In genomic region chrX:154549766-154550165, GRCh38 we compare ENCODE assay signal across 13 cellular contexts.
DNase-seq lines count a peak whose midpoint lies in the region; ATAC-seq and TF ChIP-seq lines count a peak whose summit lies in the region.
"Had no signal": no experiment of that assay in that cellular context is flagged by ENCODE, and none has a peak within 500 bp of the region (broad histone marks: within the 10 kb centered on the region; RNA-seq: fewer than 3 reads in every experiment).

No MANE protein-coding gene starts in this region.

- peaks cover 47% of the 10 kb centered on the region for H3K4me1 Mint-ChIP-seq in activated T-cell treated with anti-CD3 and anti-CD28 coated beads, Interleukin-2, amount 50 U/mL, for 24 hours (ENCODE audit: low read depth)
- peaks cover 45% of the 10 kb centered on the region for H3K4me1 Mint-ChIP-seq in stimulated activated effector memory CD8-positive, alpha-beta T cell treated with anti-CD3 and anti-CD28 coated beads, Interleukin-12 subunit alpha, Interleukin-12 subunit beta, amount 100 ng/mL, for 72 hours

- H3K36me3 ChIP-seq in effector memory CD4-positive, alpha-beta T cell (ENCODE audit: control insufficient read depth, insufficient read depth, low read length) = peaks cover 12% of the 10 kb centered on the region
- H3K36me3 ChIP-seq: transverse colon had no signal

- peaks cover 25% of the 10 kb centered on the region for H3K27me3 Mint-ChIP-seq in activated T-cell treated with anti-CD3 and anti-CD28 coated beads, Interleukin-2, amount 50 U/mL, for 24 hours

- H3K36me3 Mint-ChIP-seq in activated T-cell treated with anti-CD3 and anti-CD28 coated beads, Interleukin-2, amount 50 U/mL, for 24 hours (ENCODE audit: low read depth) = peaks cover 60% of the 10 kb centered on the region
- peaks cover 74% of the 10 kb centered on the region for H3K36me3 Mint-ChIP-seq in stimulated activated effector memory CD8-positive, alpha-beta T cell treated with anti-CD3 and anti-CD28 coated beads, Interleukin-12 subunit alpha, Interleukin-12 subunit beta, amount 100 ng/mL, for 72 hours

- peak overlapping the region; percentile 30 for H3K4me3 ChIP-seq in WI38 (ENCODE audit: low read depth, low read length)
- peak overlapping the region; percentile 16 for H3K4me3 ChIP-seq in epithelial cell of esophagus (ENCODE audit: low read length)
- no peak overlapping the region for H3K4me3 ChIP-seq in effector memory CD4-positive, alpha-beta T cell (ENCODE audit: insufficient read depth, low read depth, low read length, poor library complexity, severe bottlenecking)
- H3K4me3 ChIP-seq: ascending aorta, HAP-1, transverse colon had no signal

- H3K9me3 ChIP-seq in effector memory CD4-positive, alpha-beta T cell (ENCODE audit: control insufficient read depth, low read length) = no peaks in the 10 kb centered on the region
- H3K9me3 ChIP-seq: ascending aorta, HAP-1, transverse colon had no signal

- peak overlapping the region; percentile 73 for H3K27ac Mint-ChIP-seq in activated T-cell treated with anti-CD3 and anti-CD28 coated beads, Interleukin-2, amount 50 U/mL, for 24 hours
- H3K27ac Mint-ChIP-seq in stimulated activated effector memory CD8-positive, alpha-beta T cell treated with anti-CD3 and anti-CD28 coated beads, Interleukin-12 subunit alpha, Interleukin-12 subunit beta, amount 100 ng/mL, for 72 hours = peak overlapping the region; percentile 82

- no peak for DNase-seq in activated T-cell treated with anti-CD3 and anti-CD28 coated beads, Interleukin-2, amount 50 U/mL, for 24 hours
- no peak for DNase-seq in activated T-cell treated with anti-CD3 and anti-CD28 coated beads, Interleukin-2, amount 50 U/mL, for 48 hours
- DNase-seq in epithelial cell of esophagus (ENCODE audit: low read depth) (peak; percentile 74), iPS-NIHi11 (ENCODE audit: low spot score) (no peak)
- DNase-seq in stimulated activated effector memory CD8-positive, alpha-beta T cell treated with anti-CD3 and anti-CD28 coated beads, Interleukin-12 subunit alpha, Interleukin-12 subunit beta, amount 100 ng/mL, for 72 hours (ENCODE audit: low spot score in 2 of 2) = no peak
- no peak for DNase-seq in effector memory CD4-positive, alpha-beta T cell
- DNase-seq: NCI-H1417 treated with DMSO at 0.1 percent for 48 hours, NCI-H526, transverse colon had no signal

- no peak for ATAC-seq in stimulated activated effector memory CD8-positive, alpha-beta T cell treated with anti-CD3 and anti-CD28 coated beads, Interleukin-12 subunit alpha, Interleukin-12 subunit beta, amount 100 ng/mL, for 72 hours
- no peak for ATAC-seq in HG02642 (IDR thresholded peaks at IDR 0.05; ENCODE audit: poor library complexity, unreplicated experiment)

- H3K9me3 Mint-ChIP-seq in activated T-cell treated with anti-CD3 and anti-CD28 coated beads, Interleukin-2, amount 50 U/mL, for 24 hours = no peaks in the 10 kb centered on the region
- no peaks in the 10 kb centered on the region for H3K9me3 Mint-ChIP-seq in stimulated activated effector memory CD8-positive, alpha-beta T cell treated with anti-CD3 and anti-CD28 coated beads, Interleukin-12 subunit alpha, Interleukin-12 subunit beta, amount 100 ng/mL, for 72 hours

- no peak overlapping the region for H3K27ac ChIP-seq in effector memory CD4-positive, alpha-beta T cell (ENCODE audit: insufficient read depth, low read length, poor library complexity, severe bottlenecking)
- H3K27ac ChIP-seq: ascending aorta, transverse colon had no signal

- no peaks in the 10 kb centered on the region for H3K27me3 ChIP-seq in effector memory CD4-positive, alpha-beta T cell (replicated peaks; ENCODE audit: control insufficient read depth, insufficient read depth, low read length, poor library complexity, severe bottlenecking)
- H3K27me3 ChIP-seq: ascending aorta, transverse colon had no signal

- peak overlapping the region; percentile 83 for H3K4me3 Mint-ChIP-seq in activated T-cell treated with anti-CD3 and anti-CD28 coated beads, Interleukin-2, amount 50 U/mL, for 24 hours
- H3K4me3 Mint-ChIP-seq in stimulated activated effector memory CD8-positive, alpha-beta T cell treated with anti-CD3 and anti-CD28 coated beads, Interleukin-12 subunit alpha, Interleukin-12 subunit beta, amount 100 ng/mL, for 72 hours = peak overlapping the region; percentile 99

- TF ChIP-seq CTCF in WI38 (IDR thresholded peaks at IDR 0.05; ENCODE audit: low read depth, low read length) (no peak), epithelial cell of esophagus (IDR thresholded peaks at IDR 0.05; ENCODE audit: insufficient read depth, low read depth, low read length, missing control alignments) (no peak)

- no peaks in the 10 kb centered on the region for H3K4me1 ChIP-seq in effector memory CD4-positive, alpha-beta T cell (ENCODE audit: control insufficient read depth, insufficient read depth, low read length, poor library complexity, severe bottlenecking)
